In genomic region chr17:3433210-3433609, GRCh38 we compare ENCODE assay signal across 14 cellular contexts. TPM values are rescaled to one million over a fixed set of nuclear protein-coding genes. Genes with fewer than 3 reads are reported as not detected.
DNase-seq lines count a peak whose midpoint lies in the region; ATAC-seq and TF ChIP-seq lines count a peak whose summit lies in the region.
"Not testable (repeated sequence)": the region's sequence is repeated elsewhere in the genome, so short reads cannot be mapped to it uniquely, and the experiment has no call there.
"Had no signal": no experiment of that assay in that cellular context is flagged by ENCODE, and none has a peak within 500 bp of the region (broad histone marks: within the 10 kb centered on the region; RNA-seq: fewer than 3 reads in every experiment).

No MANE protein-coding gene starts in this region.

- not testable (repeated sequence) for H3K4me3 ChIP-seq in Jurkat, Clone E6-1 (ENCODE audit: low read length); iPS DF 6.9 (ENCODE audit: low read length); naive thymus-derived CD4-positive, alpha-beta T cell (ENCODE audit: low read length)

- DNase-seq in EH (ENCODE audit: low read depth), result peak; percentile 4
- DNase-seq in Jurkat, Clone E6-1 (ENCODE audit: low read depth, low spot score), result peak; percentile 12
- peak; percentile 72 for DNase-seq in OCI-M1 (lab: John Stamatoyannopoulos, UW)
- peak; percentile 68 for DNase-seq in WTC11 (ENCODE audit: low spot score)
- DNase-seq in activated naive CD8-positive, alpha-beta T cell treated with anti-CD3 and anti-CD28 coated beads, Interleukin-2, amount 50 U/mL, for 24 hours, result peak; percentile 22
- DNase-seq in iPS DF 6.9 (ENCODE audit: low read depth, low spot score), result peak; percentile 9
- not testable (repeated sequence) for DNase-seq in naive thymus-derived CD4-positive, alpha-beta T cell; stimulated activated naive B cell treated with anti-CD40 and anti-IgM and Interleukin-4, amounts not matched to agents 10 μg/mL and 1 μg/mL and 100 μg/mL, for 72 hours

- not testable (repeated sequence) for H3K36me3 Mint-ChIP-seq in WTC11; activated naive CD8-positive, alpha-beta T cell treated with anti-CD3 and anti-CD28 coated beads, Interleukin-2, amount 50 U/mL, for 24 hours (ENCODE audit: low read depth); naive thymus-derived CD4-positive, alpha-beta T cell; stimulated activated naive B cell treated with anti-CD40 and anti-IgM and Interleukin-4, amounts not matched to agents 10 μg/mL and 1 μg/mL and 100 μg/mL, for 72 hours

- H3K27me3 Mint-ChIP-seq in WTC11 (ENCODE audit: low read depth), result not testable (repeated sequence)
- peaks cover 14% of the 10 kb centered on the region for H3K27me3 Mint-ChIP-seq in activated naive CD8-positive, alpha-beta T cell treated with anti-CD3 and anti-CD28 coated beads, Interleukin-2, amount 50 U/mL, for 24 hours
- peaks cover 3 to 42% (median 34%) of the 10 kb centered on the region in 5 donors for H3K27me3 Mint-ChIP-seq in naive thymus-derived CD4-positive, alpha-beta T cell
- peaks cover 14 to 44% of the 10 kb centered on the region in 2 donors for H3K27me3 Mint-ChIP-seq in stimulated activated naive B cell treated with anti-CD40 and anti-IgM and Interleukin-4, amounts not matched to agents 10 μg/mL and 1 μg/mL and 100 μg/mL, for 72 hours

- CTCF ChIA-PET in WTC11 (lab: Charles Lee); naive thymus-derived CD4-positive, alpha-beta T cell (lab: Charles Lee): not testable (repeated sequence)

- not testable (repeated sequence) for H3K36me3 ChIP-seq in iPS DF 6.9 (ENCODE audit: control insufficient read depth, insufficient read depth, low read length); naive thymus-derived CD4-positive, alpha-beta T cell (ENCODE audit: control insufficient read depth in 2 of 3, insufficient read depth in 3 of 3, low read length in 3 of 3)

- not testable (repeated sequence) for H3K27ac ChIP-seq in iPS DF 6.9 (ENCODE audit: low read length); naive thymus-derived CD4-positive, alpha-beta T cell (ENCODE audit: low read depth, low read length)

- POLR2A ChIA-PET in WTC11 (lab: Charles Lee), result not testable (repeated sequence)
- POLR2A ChIA-PET in naive thymus-derived CD4-positive, alpha-beta T cell (lab: Charles Lee), result interaction anchor here (0.6 kb wide), 1 partner anchor 113 kb away, joined by 4 read pairs; no protein-coding TSS in a partner anchor

- intact Hi-C loops in naive thymus-derived CD4-positive, alpha-beta T cell (cut with micrococcal nuclease), result not testable (repeated sequence)

- no CpG with 5 or more reads among the region's 7 CpGs for WGBS in iPS DF 6.9 (ENCODE audit: insufficient coverage, insufficient read length)

- ATAC-seq in WTC11, result peak; percentile 94
- not testable (repeated sequence) for ATAC-seq in activated naive CD8-positive, alpha-beta T cell treated with anti-CD3 and anti-CD28 coated beads, Interleukin-2, amount 50 U/mL, for 24 hours
- peak; percentile 76 for ATAC-seq in naive thymus-derived CD4-positive, alpha-beta T cell
- peak; percentile 61 to 71 for ATAC-seq in stimulated activated naive B cell treated with anti-CD40 and anti-IgM and Interleukin-4, amounts not matched to agents 10 μg/mL and 1 μg/mL and 100 μg/mL, for 72 hours (replicated peaks)

- H3K27me3 ChIP-seq in iPS DF 6.9 (ENCODE audit: control insufficient read depth, insufficient read depth, low read length); naive thymus-derived CD4-positive, alpha-beta T cell (ENCODE audit: control insufficient read depth in 2 of 2, insufficient read depth in 2 of 2, low read length in 2 of 2): not testable (repeated sequence)

- not testable (repeated sequence) for H3K4me3 Mint-ChIP-seq in WTC11; activated naive CD8-positive, alpha-beta T cell treated with anti-CD3 and anti-CD28 coated beads, Interleukin-2, amount 50 U/mL, for 24 hours; naive thymus-derived CD4-positive, alpha-beta T cell; stimulated activated naive B cell treated with anti-CD40 and anti-IgM and Interleukin-4, amounts not matched to agents 10 μg/mL and 1 μg/mL and 100 μg/mL, for 72 hours

- H3K4me1 Mint-ChIP-seq in WTC11; activated naive CD8-positive, alpha-beta T cell treated with anti-CD3 and anti-CD28 coated beads, Interleukin-2, amount 50 U/mL, for 24 hours; naive thymus-derived CD4-positive, alpha-beta T cell; stimulated activated naive B cell treated with anti-CD40 and anti-IgM and Interleukin-4, amounts not matched to agents 10 μg/mL and 1 μg/mL and 100 μg/mL, for 72 hours: not testable (repeated sequence)

- H3K4me1 ChIP-seq in iPS DF 6.9 (ENCODE audit: control insufficient read depth, insufficient read depth, low read length); naive thymus-derived CD4-positive, alpha-beta T cell (ENCODE audit: control insufficient read depth in 2 of 2, insufficient read depth in 2 of 2, low read length in 2 of 2): not testable (repeated sequence)

- H3K9me3 ChIP-seq in iPS DF 6.9 (ENCODE audit: control insufficient read depth, insufficient read depth, low read length); naive thymus-derived CD4-positive, alpha-beta T cell (ENCODE audit: control insufficient read depth in 2 of 3, low read length in 3 of 3): not testable (repeated sequence)

- H3K9me3 Mint-ChIP-seq in WTC11, result peaks cover 34% of the 10 kb centered on the region
- H3K9me3 Mint-ChIP-seq in activated naive CD8-positive, alpha-beta T cell treated with anti-CD3 and anti-CD28 coated beads, Interleukin-2, amount 50 U/mL, for 24 hours, result not testable (repeated sequence)
- H3K9me3 Mint-ChIP-seq in naive thymus-derived CD4-positive, alpha-beta T cell, result peaks cover 2 to 15% (median 6%) of the 10 kb centered on the region in 11 donors
- H3K9me3 Mint-ChIP-seq in stimulated activated naive B cell treated with anti-CD40 and anti-IgM and Interleukin-4, amounts not matched to agents 10 μg/mL and 1 μg/mL and 100 μg/mL, for 72 hours, result peaks cover 4 to 10% of the 10 kb centered on the region in 2 donors

- not testable (repeated sequence) for TF ChIP-seq CTCF in WTC11 (IDR thresholded peaks at IDR 0.05)

- not testable (repeated sequence) for H3K27ac Mint-ChIP-seq in WTC11; activated naive CD8-positive, alpha-beta T cell treated with anti-CD3 and anti-CD28 coated beads, Interleukin-2, amount 50 U/mL, for 24 hours; naive thymus-derived CD4-positive, alpha-beta T cell; stimulated activated naive B cell treated with anti-CD40 and anti-IgM and Interleukin-4, amounts not matched to agents 10 μg/mL and 1 μg/mL and 100 μg/mL, for 72 hours

TF ChIP-seq in WTC11, 78 proteins besides CTCF, POLR2A, EP300 and RAD21 (continues in another document):
- 0 out of 2 replicates have a peak, but pooled peaks have one; percentile 50 for TF ChIP-seq TEAD1 (CRISPR knock-in tag; IDR thresholded peaks at IDR 0.05)
- 0 out of 2 replicates have a peak, but pooled peaks have one; percentile 26 for TF ChIP-seq SMAD3 (CRISPR knock-in tag; IDR thresholded peaks at IDR 0.05; ENCODE audit: borderline replicate concordance)
- TF ChIP-seq JUN (CRISPR knock-in tag; IDR thresholded peaks at IDR 0.05), result 0 out of 2 replicates have a peak, but pooled peaks have one; percentile 38
- TF ChIP-seq, protein P1, sequence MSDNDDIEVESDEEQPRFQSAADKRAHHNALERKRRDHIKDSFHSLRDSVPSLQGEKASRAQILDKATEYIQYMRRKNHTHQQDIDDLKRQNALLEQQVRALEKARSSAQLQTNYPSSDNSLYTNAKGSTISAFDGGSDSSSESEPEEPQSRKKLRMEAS (CRISPR knock-in tag; IDR thresholded peaks at IDR 0.05), result peak; percentile 59; the same call in 1 of the 2 replicates
- TF ChIP-seq FOXK1 (CRISPR knock-in tag; IDR thresholded peaks at IDR 0.05), result peak; percentile 53; the same call in 1 of the 2 replicates

RNA-seq across cellular contexts. Expression of gene OR1E2, which starts 0.4 kb away (rescaled TPM):
- polyA plus RNA-seq in Jurkat, Clone E6-1 (2012; ENCODE audit: insufficient read depth, insufficient read length), result not detected
- not detected in 3 replicates for total RNA-seq in WTC11 (2021)
- not detected for total RNA-seq in naive thymus-derived CD4-positive, alpha-beta T cell
- not detected for polyA plus RNA-seq in naive thymus-derived CD4-positive, alpha-beta T cell
- total RNA-seq: activated CD8-positive, alpha-beta memory T cell treated with anti-CD3 and anti-CD28 coated beads for 36 hours; aorta; fibroblast of villous mesenchyme; H4; mammary epithelial cell; thoracic aorta had no signal
- polyA plus RNA-seq: aorta, mammary epithelial cell had no signal

RNA-seq across cellular contexts. Expression of gene OR3A3, which starts 22.0 kb away (rescaled TPM):
- not detected for polyA plus RNA-seq in Jurkat, Clone E6-1 (2012; ENCODE audit: insufficient read depth, insufficient read length)
- total RNA-seq in WTC11 (2021), result not detected in 3 replicates
- not detected for total RNA-seq in naive thymus-derived CD4-positive, alpha-beta T cell
- polyA plus RNA-seq in naive thymus-derived CD4-positive, alpha-beta T cell, result not detected
- total RNA-seq: activated CD8-positive, alpha-beta memory T cell treated with anti-CD3 and anti-CD28 coated beads for 36 hours; aorta; fibroblast of villous mesenchyme; H4; mammary epithelial cell; thoracic aorta had no signal
- polyA plus RNA-seq: aorta, mammary epithelial cell had no signal

RNA-seq across cellular contexts. Expression of gene OR1E1, which starts 35.0 kb away (rescaled TPM):
- polyA plus RNA-seq in Jurkat, Clone E6-1 (2012; ENCODE audit: insufficient read depth, insufficient read length), result not detected
- total RNA-seq in WTC11 (2021), result not detected in 3 replicates
- not detected for total RNA-seq in naive thymus-derived CD4-positive, alpha-beta T cell
- not detected for polyA plus RNA-seq in naive thymus-derived CD4-positive, alpha-beta T cell
- total RNA-seq: activated CD8-positive, alpha-beta memory T cell treated with anti-CD3 and anti-CD28 coated beads for 36 hours; aorta; fibroblast of villous mesenchyme; H4; mammary epithelial cell; thoracic aorta had no signal
- polyA plus RNA-seq: aorta, mammary epithelial cell had no signal

RNA-seq across cellular contexts. Expression of gene SPATA22, which starts 38.4 kb away (rescaled TPM):
- not detected for polyA plus RNA-seq in Jurkat, Clone E6-1 (2012; ENCODE audit: insufficient read depth, insufficient read length)
- not detected in 3 replicates for total RNA-seq in WTC11 (2021)
- under 1 TPM in 1 of 5 experiments, not detected in 4; 0.19 TPM for total RNA-seq in naive thymus-derived CD4-positive, alpha-beta T cell
- not detected for polyA plus RNA-seq in naive thymus-derived CD4-positive, alpha-beta T cell
- total RNA-seq: H4, thoracic aorta had no signal
- polyA plus RNA-seq: mammary epithelial cell had no signal

RNA-seq across cellular contexts. Expression of gene ASPA, which starts 42.6 kb away (rescaled TPM):
- polyA plus RNA-seq in Jurkat, Clone E6-1 (2012; ENCODE audit: insufficient read depth, insufficient read length), result not detected
- total RNA-seq in WTC11 (2021), result 0.04 TPM in 1 of 3 replicates, not detected in the others
- not detected for total RNA-seq in naive thymus-derived CD4-positive, alpha-beta T cell
- not detected for polyA plus RNA-seq in naive thymus-derived CD4-positive, alpha-beta T cell
- total RNA-seq: activated CD8-positive, alpha-beta memory T cell treated with anti-CD3 and anti-CD28 coated beads for 36 hours had no signal
